Comparison of ENCODE assay signal across 27 cellular contexts in the genomic region with DNA sequence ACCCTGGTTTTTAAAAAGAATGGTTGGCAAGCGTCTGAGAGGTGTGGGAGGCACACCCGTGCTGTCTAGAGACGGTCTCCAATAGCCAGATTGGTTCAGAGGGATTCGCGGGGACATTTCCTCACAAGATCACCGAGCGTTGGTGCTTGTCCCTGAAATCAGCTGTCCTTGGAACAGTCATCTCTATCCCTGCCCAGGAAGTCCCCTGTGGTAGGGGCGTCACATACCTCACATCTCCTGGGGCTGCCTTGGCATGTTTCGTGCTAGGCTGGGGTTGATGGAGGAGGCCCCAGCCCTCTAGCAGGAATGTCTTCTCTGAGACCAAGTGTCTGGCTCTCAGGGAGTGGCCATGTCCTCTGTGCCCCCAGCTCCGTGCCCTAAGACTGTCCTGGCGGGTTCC. TPM values are rescaled to one million over a fixed set of nuclear protein-coding genes. Genes with fewer than 3 reads are reported as not detected.
A peak's percentile ranks its signal among the peaks of the same experiment; 100 is the strongest.
DNase-seq lines count a peak whose midpoint lies in the region; ATAC-seq and TF ChIP-seq lines count a peak whose summit lies in the region.
"Had no signal": no experiment of that assay in that cellular context is flagged by ENCODE, and none has a peak within 500 bp of the region (broad histone marks: within the 10 kb centered on the region; RNA-seq: fewer than 3 reads in every experiment).

No MANE protein-coding gene starts in this region.

- intact Hi-C loops in gastrocnemius medialis (cut with DNase I; ENCODE audit: low total_unique reads) = no loop called here

- H3K4me3 ChIP-seq in hepatocyte (no peak overlapping the region), gastrocnemius medialis (no peak overlapping the region)
- H3K4me3 ChIP-seq: SK-N-MC, transverse colon had no signal

- H3K9me2 ChIP-seq in hepatocyte (replicated peaks; ENCODE audit: insufficient read depth) = no peaks in the 10 kb centered on the region

- peak overlapping the region; percentile 96 for H3K27ac Mint-ChIP-seq in chondrocyte (ENCODE audit: unreplicated experiment)
- H3K27ac Mint-ChIP-seq: activated CD4-positive, alpha-beta memory T cell treated with anti-CD3 and anti-CD28 coated beads for 36 hours; activated naive CD4-positive, alpha-beta T cell treated with anti-CD3 and anti-CD28 coated beads, Interleukin-2, amount 50 U/mL, for 24 hours; activated T-helper 17 cell treated with anti-CD3 and anti-CD28 coated beads, Interleukin-2, amount 50 U/mL, for 72 hours had no signal

- H3K4me2 ChIP-seq in hepatocyte = peak overlapping the region; percentile 37
- H3K4me2 ChIP-seq: KMS-11 had no signal

- H3K27ac ChIP-seq in KOPT-K1 (ENCODE audit: low read depth, low read length, poor library complexity, severe bottlenecking) (peak overlapping the region; percentile 96), hepatocyte (peak overlapping the region; percentile 74), gastrocnemius medialis (peak overlapping the region; percentile 29 to 55 (median 46))
- H3K27ac ChIP-seq: KMS-11, SK-N-MC, transverse colon had no signal

- in situ Hi-C loops in gastrocnemius medialis (cut with MboI; ENCODE audit: low sequenced_read_pairs in 4 of 4) = no loop called here

- TF ChIP-seq CTCF in chondrocyte (IDR thresholded peaks at IDR 0.05) (no peak), hepatocyte (IDR thresholded peaks at IDR 0.05; ENCODE audit: poor library complexity) (no peak), gastrocnemius medialis (IDR thresholded peaks at IDR 0.05 in 4 of 5, conservative IDR thresholded peaks at IDR 0.05 in 1 of 5) (no peak)

- H3K79me2 ChIP-seq in hepatocyte = peaks cover 2% of the 10 kb centered on the region

- H2AFZ ChIP-seq in hepatocyte = no peak overlapping the region

- H3K4me3 Mint-ChIP-seq in chondrocyte (ENCODE audit: unreplicated experiment) = peak overlapping the region; percentile 48
- H3K4me3 Mint-ChIP-seq: activated CD4-positive, alpha-beta memory T cell treated with anti-CD3 and anti-CD28 coated beads for 36 hours; activated naive CD4-positive, alpha-beta T cell treated with anti-CD3 and anti-CD28 coated beads, Interleukin-2, amount 50 U/mL, for 24 hours; activated T-helper 17 cell treated with anti-CD3 and anti-CD28 coated beads, Interleukin-2, amount 50 U/mL, for 72 hours had no signal

- DNase-seq in chondrocyte (ENCODE audit: low spot score) (no peak), hepatocyte (ENCODE audit: low spot score) (no peak), gastrocnemius medialis (peak in 1 of 2 donors; percentile 62)
- DNase-seq: activated CD4-positive, alpha-beta memory T cell treated with anti-CD3 and anti-CD28 coated beads for 36 hours; activated CD4-positive, CD25-positive, alpha-beta regulatory T cell treated with anti-CD3 and anti-CD28 coated beads, Interleukin-2, amount 50 U/mL, for 72 hours; C1 segment of cervical spinal cord; central memory CD4-positive, alpha-beta T cell; COR-L47; DMS53; GF-D8; NCI-H1436 treated with DMSO at 0.1 percent for 48 hours; NCI-H446; NCI-H774; nucleus accumbens; small intestine; stimulated activated CD4-positive, alpha-beta T cell treated with anti-CD3 and anti-CD28 coated beads, Interleukin-1b, Interleukin-23, amount 100 ng/mL, for 48 hours; stimulated activated CD8-positive, alpha-beta memory T cell treated with anti-CD3 and anti-CD28 coated beads, Interleukin-4, amount 100 ng/mL, for 48 hours; transverse colon had no signal

- peaks cover 8% of the 10 kb centered on the region for H3K4me1 ChIP-seq in hepatocyte (ENCODE audit: insufficient read depth)
- no peaks in the 10 kb centered on the region for H3K4me1 ChIP-seq in gastrocnemius medialis
- H3K4me1 ChIP-seq: transverse colon had no signal

- no peaks in the 10 kb centered on the region for H3K9me3 ChIP-seq in KOPT-K1 (ENCODE audit: insufficient read depth, low read length, poor library complexity, severe bottlenecking)
- H3K9me3 ChIP-seq in hepatocyte (ENCODE audit: low read depth) = no peaks in the 10 kb centered on the region
- no peaks in the 10 kb centered on the region for H3K9me3 ChIP-seq in gastrocnemius medialis
- H3K9me3 ChIP-seq: transverse colon had no signal

- H3K36me3 ChIP-seq in KOPT-K1 (ENCODE audit: insufficient read depth, low read length) (no peaks in the 10 kb centered on the region), hepatocyte (replicated peaks; ENCODE audit: insufficient read depth, low read depth) (no peaks in the 10 kb centered on the region), gastrocnemius medialis (no peaks in the 10 kb centered on the region)
- H3K36me3 ChIP-seq: transverse colon had no signal

- peaks cover 87% of the 10 kb centered on the region for H3K4me1 Mint-ChIP-seq in chondrocyte (ENCODE audit: low read depth)
- H3K4me1 Mint-ChIP-seq: activated naive CD4-positive, alpha-beta T cell treated with anti-CD3 and anti-CD28 coated beads, Interleukin-2, amount 50 U/mL, for 24 hours; activated T-helper 17 cell treated with anti-CD3 and anti-CD28 coated beads, Interleukin-2, amount 50 U/mL, for 72 hours had no signal

- ATAC-seq in gastrocnemius medialis (peak in 1 of 2 donors; percentile 53), HG02870 (IDR thresholded peaks at IDR 0.05; ENCODE audit: unreplicated experiment) (no peak), GM21619 (IDR thresholded peaks at IDR 0.05; ENCODE audit: unreplicated experiment) (no peak), GM19395 (IDR thresholded peaks at IDR 0.05; ENCODE audit: unreplicated experiment) (no peak)
- ATAC-seq: activated T-helper 17 cell treated with anti-CD3 and anti-CD28 coated beads, Interleukin-2, amount 50 U/mL, for 72 hours had no signal

- H3K27me3 Mint-ChIP-seq in chondrocyte (ENCODE audit: low read depth) = no peaks in the 10 kb centered on the region

- 85% methylated on average over 11 of the region's 11 CpGs for WGBS in hepatocyte (ENCODE audit: low lambda C conversion rate, missing lambda C conversion rate)

- H3K36me3 Mint-ChIP-seq in chondrocyte (ENCODE audit: low read depth) = no peaks in the 10 kb centered on the region
- H3K36me3 Mint-ChIP-seq: activated CD4-positive, alpha-beta memory T cell treated with anti-CD3 and anti-CD28 coated beads for 36 hours; activated naive CD4-positive, alpha-beta T cell treated with anti-CD3 and anti-CD28 coated beads, Interleukin-2, amount 50 U/mL, for 24 hours had no signal

- no peak for TF ChIP-seq POLR2A in gastrocnemius medialis (IDR thresholded peaks at IDR 0.05)

- no peaks in the 10 kb centered on the region for H3K27me3 ChIP-seq in hepatocyte
- H3K27me3 ChIP-seq in gastrocnemius medialis = peaks cover 0 to under 1% (median 0%) of the 10 kb centered on the region in 3 donors

- no peaks in the 10 kb centered on the region for H4K20me1 ChIP-seq in hepatocyte (ENCODE audit: insufficient read depth, poor library complexity, severe bottlenecking)

- H3K9me3 Mint-ChIP-seq in chondrocyte (ENCODE audit: low read depth) = no peaks in the 10 kb centered on the region
- H3K9me3 Mint-ChIP-seq: activated CD4-positive, alpha-beta memory T cell treated with anti-CD3 and anti-CD28 coated beads for 36 hours; activated naive CD4-positive, alpha-beta T cell treated with anti-CD3 and anti-CD28 coated beads, Interleukin-2, amount 50 U/mL, for 24 hours; activated T-helper 17 cell treated with anti-CD3 and anti-CD28 coated beads, Interleukin-2, amount 50 U/mL, for 72 hours had no signal

RNA-seq across cellular contexts. Expression of a gene that starts 6.8 kb away (rescaled TPM):
- total RNA-seq in chondrocyte = 284 to 413 TPM (median 394 TPM) in 3 replicates
- 73.8 and 75.8 TPM in 2 replicates for total RNA-seq in hepatocyte
- polyA plus RNA-seq in hepatocyte = 76.2 and 85.6 TPM in 2 replicates
- 10 to 100 TPM; 28.9 to 45.7 (median 34.0) TPM for total RNA-seq in gastrocnemius medialis
- total RNA-seq: activated CD4-positive, alpha-beta memory T cell treated with anti-CD3 and anti-CD28 coated beads for 36 hours; T-helper 1 cell treated with Interleukin-12 subunit alpha and Interleukin-12 subunit beta and Interleukin-4 antibody, amounts not matched to agents 30 ng/mL and 1 ng/mL, for 36 hours had no signal

Comparison
In these comparisons a context has a peak if more than half of its experiments do, and no peak if none do; other contexts are left out.
1. H3K27ac ChIP-seq: peak in every context shown above with its lines; median percentile 96 in KOPT-K1; 74 in hepatocyte; 46 in gastrocnemius medialis.